Comparison of ENCODE assay signal across 1 cellular context in the genomic region with DNA sequence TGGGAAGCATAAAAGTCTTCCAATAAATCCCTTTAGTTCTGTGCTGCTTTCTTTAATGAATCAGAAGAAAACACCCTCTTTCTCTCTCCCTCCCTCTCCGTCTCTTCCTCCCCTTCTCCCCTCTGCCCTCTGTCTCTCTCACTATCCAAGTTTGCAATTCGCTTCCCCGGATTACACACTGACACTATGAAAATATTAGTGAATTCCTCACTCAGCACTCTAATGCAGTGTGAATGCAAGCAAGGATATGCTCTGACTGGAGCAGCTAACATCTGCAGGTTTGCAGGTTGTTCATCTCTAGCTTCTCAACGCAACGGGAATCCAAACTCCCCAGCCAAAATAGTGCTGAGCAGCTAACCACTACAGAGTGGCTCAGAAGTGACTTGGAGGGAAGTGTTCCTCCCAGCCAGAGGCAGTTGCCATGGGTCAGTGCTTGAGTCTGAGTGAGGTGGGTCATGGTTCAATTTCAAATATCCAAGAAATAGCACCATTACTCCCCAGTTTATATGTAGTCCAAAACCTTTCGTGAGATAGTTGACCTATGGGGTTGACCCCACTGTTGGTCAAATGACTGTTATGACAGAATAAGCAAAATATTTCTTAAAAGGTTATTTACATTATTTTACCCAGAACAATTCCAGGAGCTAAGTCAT.
TF ChIP-seq lines count a peak whose summit lies in the region.

No MANE protein-coding gene starts in this region.

TF ChIP-seq in IMR-90, 13 proteins besides CTCF, POLR2A, EP300 and RAD21:
- TF ChIP-seq MXI1 (IDR thresholded peaks at IDR 0.05; ENCODE audit: borderline replicate concordance, low read depth, low read length) = no peak
- no peak for TF ChIP-seq MAZ (IDR thresholded peaks at IDR 0.05; ENCODE audit: borderline replicate concordance, low read depth, low read length)
- TF ChIP-seq NFE2L2 (IDR thresholded peaks at IDR 0.05; ENCODE audit: low read depth, low read length) = no peak
- no peak for TF ChIP-seq CEBPB (IDR thresholded peaks at IDR 0.05; ENCODE audit: low read depth, low read length)
- TF ChIP-seq, protein P1, sequence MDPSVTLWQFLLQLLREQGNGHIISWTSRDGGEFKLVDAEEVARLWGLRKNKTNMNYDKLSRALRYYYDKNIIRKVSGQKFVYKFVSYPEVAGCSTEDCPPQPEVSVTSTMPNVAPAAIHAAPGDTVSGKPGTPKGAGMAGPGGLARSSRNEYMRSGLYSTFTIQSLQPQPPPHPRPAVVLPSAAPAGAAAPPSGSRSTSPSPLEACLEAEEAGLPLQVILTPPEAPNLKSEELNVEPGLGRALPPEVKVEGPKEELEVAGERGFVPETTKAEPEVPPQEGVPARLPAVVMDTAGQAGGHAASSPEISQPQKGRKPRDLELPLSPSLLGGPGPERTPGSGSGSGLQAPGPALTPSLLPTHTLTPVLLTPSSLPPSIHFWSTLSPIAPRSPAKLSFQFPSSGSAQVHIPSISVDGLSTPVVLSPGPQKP (IDR thresholded peaks at IDR 0.05; ENCODE audit: borderline replicate concordance, low read depth, low read length) = no peak
- no peak for TF ChIP-seq SMC3 (IDR thresholded peaks at IDR 0.05; ENCODE audit: low read depth, low read length)
- no peak for TF ChIP-seq FOS (IDR thresholded peaks at IDR 0.05; ENCODE audit: low read depth, low read length)
- TF ChIP-seq, protein P2, sequence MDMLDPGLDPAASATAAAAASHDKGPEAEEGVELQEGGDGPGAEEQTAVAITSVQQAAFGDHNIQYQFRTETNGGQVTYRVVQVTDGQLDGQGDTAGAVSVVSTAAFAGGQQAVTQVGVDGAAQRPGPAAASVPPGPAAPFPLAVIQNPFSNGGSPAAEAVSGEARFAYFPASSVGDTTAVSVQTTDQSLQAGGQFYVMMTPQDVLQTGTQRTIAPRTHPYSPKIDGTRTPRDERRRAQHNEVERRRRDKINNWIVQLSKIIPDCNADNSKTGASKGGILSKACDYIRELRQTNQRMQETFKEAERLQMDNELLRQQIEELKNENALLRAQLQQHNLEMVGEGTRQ (IDR thresholded peaks at IDR 0.05; ENCODE audit: low read depth, low read length) = no peak
- no peak for TF ChIP-seq CHD1 (IDR thresholded peaks at IDR 0.05; ENCODE audit: low read depth, low read length)
